34 cellular contexts compared by ENCODE assay signal in the genomic region with DNA sequence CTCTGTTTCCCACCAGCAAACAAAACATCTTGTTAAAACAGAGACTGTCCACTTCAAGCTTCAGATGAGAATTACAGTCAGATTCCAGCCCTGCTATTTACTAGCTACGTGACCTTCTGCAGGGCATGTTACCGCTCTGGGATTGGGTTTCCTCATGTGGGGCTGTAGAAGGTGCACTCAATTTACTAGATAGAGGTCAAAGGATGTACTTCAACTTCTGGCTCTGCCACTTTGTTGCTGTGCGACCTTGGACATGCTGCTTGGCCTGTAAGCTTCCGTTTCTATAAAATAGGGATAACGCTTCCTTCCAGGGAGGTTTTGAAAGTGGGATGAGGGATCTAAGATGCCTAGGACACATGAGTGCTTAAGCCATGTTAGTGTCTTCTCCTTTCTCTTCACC. TPM values are rescaled to one million over a fixed set of nuclear protein-coding genes. Genes with fewer than 3 reads are reported as not detected.
DNase-seq lines count a peak whose midpoint lies in the region; TF ChIP-seq lines count a peak whose summit lies in the region.
"Had no signal": no experiment of that assay in that cellular context is flagged by ENCODE, and none has a peak within 500 bp of the region (broad histone marks: within the 10 kb centered on the region; RNA-seq: fewer than 3 reads in every experiment).

No MANE protein-coding gene starts in this region.

- POLR2A ChIA-PET in MCF 10A (lab: Yijun Ruan, JAX), result interaction anchor here (1.3 kb wide), 1 partner anchor 9 kb away, joined by 5 read pairs; no protein-coding TSS in a partner anchor

- no peaks in the 10 kb centered on the region for H3K27me3 Mint-ChIP-seq in nephron progenitor cell (ENCODE audit: low read depth, poor library complexity)
- H3K27me3 Mint-ChIP-seq in MCF 10A (ENCODE audit: insufficient read depth, unreplicated experiment), result no peaks in the 10 kb centered on the region
- H3K27me3 Mint-ChIP-seq: activated CD8-positive, alpha-beta T cell treated with anti-CD3 and anti-CD28 coated beads for 36 hours; activated naive CD4-positive, alpha-beta T cell treated with anti-CD3 and anti-CD28 coated beads, Interleukin-2, amount 10 ng/mL, durations not matched to agents 7 days and 5 days; stimulated activated naive CD8-positive, alpha-beta T cell treated with anti-CD3 and anti-CD28 coated beads, Interleukin-15, Interleukin-2, amounts not matched to agents 100 ng/mL and 50 ng/mL, for 24 hours had no signal

- no peaks in the 10 kb centered on the region for H3K27me3 ChIP-seq in iPS-15b (ENCODE audit: control insufficient read depth, insufficient read depth, low read length)
- H3K27me3 ChIP-seq: adrenal gland, esophagus muscularis mucosa, neural progenitor cell, pancreas, spleen, testis had no signal

- TF ChIP-seq CTCF in VCaP (conservative IDR thresholded peaks at IDR 0.05), result no peak
- TF ChIP-seq CTCF in nephron progenitor cell (IDR thresholded peaks at IDR 0.05), result no peak
- no peak for TF ChIP-seq CTCF in MCF 10A (IDR thresholded peaks at IDR 0.05; ENCODE audit: unreplicated experiment)

- no peaks in the 10 kb centered on the region for H3K36me3 ChIP-seq in iPS-15b (ENCODE audit: control insufficient read depth, insufficient read depth, low read length)
- H3K36me3 ChIP-seq: adrenal gland, neural progenitor cell, pancreas, spleen had no signal

- DNase-seq in NCI-H146 (lab: John Stamatoyannopoulos, UW) (peak; percentile 10), NCI-H146 treated with DMSO at 0.1 percent for 48 hours (lab: John Stamatoyannopoulos, UW; ENCODE audit: unreplicated experiment) (no peak), nephron progenitor cell (peak; percentile 35), NCI-H1436 treated with DMSO at 0.1 percent for 48 hours (lab: John Stamatoyannopoulos, UW) (no peak), NCI-H128 (lab: John Stamatoyannopoulos, UW; ENCODE audit: unreplicated experiment) (no peak), MCF 10A (ENCODE audit: unreplicated experiment) (no peak)
- DNase-seq: activated CD8-positive, alpha-beta memory T cell treated with anti-CD3 and anti-CD28 coated beads, Interleukin-2, amount 50 U/mL, for 48 hours; activated CD8-positive, alpha-beta T cell treated with anti-CD3 and anti-CD28 coated beads for 36 hours; activated naive CD4-positive, alpha-beta T cell treated with anti-CD3 and anti-CD28 coated beads, Interleukin-2, amount 10 ng/mL, durations not matched to agents 7 days and 5 days; adrenal gland; C1 segment of cervical spinal cord; dermis blood vessel endothelial cell; DMS53; foreskin fibroblast; HCEC 1CT; head of caudate nucleus; mesenchymal stem cell; NCI-H1105; NCI-H2107; NCI-H524; NK-92 treated with Interleukin-12 subunit alpha and Interleukin-12 subunit beta, amount 100 ng/mL, for 24 hours; pancreas; PC-3; SHP77; spleen; stimulated activated CD4-positive, alpha-beta T cell treated with anti-CD3 and anti-CD28 coated beads, Interleukin-2, amount 100 ng/mL, for 24 hours; testis had no signal

- H3K27ac ChIP-seq in VCaP, result peak overlapping the region; percentile 59
- H3K27ac ChIP-seq: 22Rv1, adrenal gland, esophagus muscularis mucosa, neural progenitor cell, pancreas, testis had no signal

- no peak overlapping the region for H3K4me3 ChIP-seq in iPS-15b (ENCODE audit: low read depth, low read length)
- H3K4me3 ChIP-seq: adrenal gland, esophagus muscularis mucosa, K562, neural progenitor cell, pancreas, spleen, testis had no signal

- H3K36me3 Mint-ChIP-seq in nephron progenitor cell (ENCODE audit: low read depth), result peaks cover 12% of the 10 kb centered on the region
- peaks cover 4% of the 10 kb centered on the region for H3K36me3 Mint-ChIP-seq in MCF 10A (ENCODE audit: insufficient read depth, unreplicated experiment)
- H3K36me3 Mint-ChIP-seq: activated naive CD4-positive, alpha-beta T cell treated with anti-CD3 and anti-CD28 coated beads, Interleukin-2, amount 10 ng/mL, durations not matched to agents 7 days and 5 days; neural progenitor cell had no signal

- H3K27ac Mint-ChIP-seq in nephron progenitor cell (peak overlapping the region; percentile 7), MCF 10A (ENCODE audit: low read depth, unreplicated experiment) (no peak overlapping the region)
- H3K27ac Mint-ChIP-seq: activated CD8-positive, alpha-beta T cell treated with anti-CD3 and anti-CD28 coated beads for 36 hours; activated naive CD4-positive, alpha-beta T cell treated with anti-CD3 and anti-CD28 coated beads, Interleukin-2, amount 10 ng/mL, durations not matched to agents 7 days and 5 days; stimulated activated naive CD8-positive, alpha-beta T cell treated with anti-CD3 and anti-CD28 coated beads, Interleukin-15, Interleukin-2, amounts not matched to agents 100 ng/mL and 50 ng/mL, for 24 hours had no signal

- intact Hi-C loops in MCF 10A (cut with micrococcal nuclease), result no loop called here

- no TSS peak for BruUV-seq in MCF 10A (replicated peaks; lab: Mats Ljungman, UMichigan)

- H3K9me3 Mint-ChIP-seq in nephron progenitor cell (no peaks in the 10 kb centered on the region), MCF 10A (ENCODE audit: unreplicated experiment) (no peaks in the 10 kb centered on the region)
- H3K9me3 Mint-ChIP-seq: activated CD8-positive, alpha-beta T cell treated with anti-CD3 and anti-CD28 coated beads for 36 hours; activated naive CD4-positive, alpha-beta T cell treated with anti-CD3 and anti-CD28 coated beads, Interleukin-2, amount 10 ng/mL, durations not matched to agents 7 days and 5 days; neural progenitor cell; stimulated activated naive CD8-positive, alpha-beta T cell treated with anti-CD3 and anti-CD28 coated beads, Interleukin-15, Interleukin-2, amounts not matched to agents 100 ng/mL and 50 ng/mL, for 24 hours had no signal

- H3K9ac ChIP-seq in iPS-15b (ENCODE audit: low read depth, low read length), result peak overlapping the region; percentile 67
- H3K9ac ChIP-seq: neural progenitor cell had no signal

- H3K4me1 ChIP-seq in iPS-15b (ENCODE audit: control insufficient read depth, insufficient read depth, low read length), result peaks cover 23% of the 10 kb centered on the region
- H3K4me1 ChIP-seq: adrenal gland, pancreas, testis had no signal

- H3K4me3 Mint-ChIP-seq in nephron progenitor cell (peak overlapping the region; percentile 37), MCF 10A (ENCODE audit: unreplicated experiment) (no peak overlapping the region)
- H3K4me3 Mint-ChIP-seq: activated CD8-positive, alpha-beta T cell treated with anti-CD3 and anti-CD28 coated beads for 36 hours; activated naive CD4-positive, alpha-beta T cell treated with anti-CD3 and anti-CD28 coated beads, Interleukin-2, amount 10 ng/mL, durations not matched to agents 7 days and 5 days; neural progenitor cell; stimulated activated naive CD8-positive, alpha-beta T cell treated with anti-CD3 and anti-CD28 coated beads, Interleukin-15, Interleukin-2, amounts not matched to agents 100 ng/mL and 50 ng/mL, for 24 hours had no signal

- peaks cover 32% of the 10 kb centered on the region for H3K4me1 Mint-ChIP-seq in nephron progenitor cell
- H3K4me1 Mint-ChIP-seq in MCF 10A (ENCODE audit: insufficient read depth, unreplicated experiment), result peaks cover under 1% of the 10 kb centered on the region

- no peaks in the 10 kb centered on the region for H3K9me3 ChIP-seq in iPS-15b (ENCODE audit: control insufficient read depth, insufficient read depth, low read length)
- H3K9me3 ChIP-seq: adrenal gland, esophagus muscularis mucosa, pancreas, spleen, testis had no signal

- CTCF ChIA-PET in MCF 10A (lab: Yijun Ruan, JAX), result interaction anchor here (0.6 to 1.7 kb wide), 5 partner anchors 13 to 147 kb away, joined by 3 to 8 read pairs (median 4); partner anchors contain the start of gene SLC16A1

RNA-seq across cellular contexts. Expression of gene LRIG2, which starts 46.0 kb away (rescaled TPM):
- 11.8 and 14.8 TPM in 2 replicates for total RNA-seq in MCF 10A (2022)

Comparison
In these comparisons a context has a peak if more than half of its experiments do, and no peak if none do; other contexts are left out.
1. DNase-seq: peak in NCI-H146 (single experiment) and nephron progenitor cell (single experiment); none in NCI-H146 treated with DMSO at 0.1 percent for 48 hours (single experiment), NCI-H1436 treated with DMSO at 0.1 percent for 48 hours (single experiment), NCI-H128 (single experiment) and MCF 10A (single experiment).